7 cellular contexts compared by ENCODE assay signal in the genomic region with DNA sequence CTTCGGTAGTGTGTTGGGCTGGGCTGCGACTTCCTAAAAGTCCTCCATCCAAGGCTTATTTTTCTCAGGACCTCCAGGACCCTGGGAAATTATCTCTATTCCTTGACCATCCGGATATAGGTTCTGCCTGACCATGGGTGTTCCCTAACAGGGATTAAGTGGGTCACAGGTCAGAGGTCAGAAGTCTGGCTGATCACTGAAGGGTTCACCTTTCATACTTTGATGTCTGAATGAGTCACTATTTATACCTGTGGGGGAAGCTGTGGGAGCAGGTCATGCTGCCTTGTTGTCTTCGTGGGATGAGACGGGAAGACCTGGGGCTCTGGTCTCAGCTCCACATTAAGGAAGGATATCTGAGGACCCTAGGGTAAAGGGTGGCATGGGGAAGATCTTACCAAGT.
"Had no signal": no experiment of that assay in that cellular context is flagged by ENCODE, and none has a peak within 500 bp of the region (broad histone marks: within the 10 kb centered on the region; RNA-seq: fewer than 3 reads in every experiment).

No MANE protein-coding gene starts in this region.

- DNase-seq: H9, HCEC 1CT, KG1 had no signal

- FAIRE-seq: H1, H54, HTR-8/SVneo had no signal

- H2AFZ ChIP-seq: GM23338 had no signal

- H3K4me2 ChIP-seq: GM23338 had no signal

- ATAC-seq: GM23338 had no signal

- H3K4me3 ChIP-seq: GM23338 had no signal
